ENCODE assay signal across 12 cellular contexts in genomic region chr7:44063894-44064651, GRCh38. TPM values are rescaled to one million over a fixed set of nuclear protein-coding genes. Genes with fewer than 3 reads are reported as not detected.
DNase-seq lines count a peak whose midpoint lies in the region; ATAC-seq, FAIRE-seq and TF ChIP-seq lines count a peak whose summit lies in the region.
"Had no signal": no experiment of that assay in that cellular context is flagged by ENCODE, and none has a peak within 500 bp of the region (broad histone marks: within the 10 kb centered on the region; RNA-seq: fewer than 3 reads in every experiment).

No MANE protein-coding gene starts in this region.

- no peak overlapping the region for H3K9ac ChIP-seq in Karpas-422 (ENCODE audit: low read length)

- FAIRE-seq in HTR-8/SVneo (lab: Jason Lieb, UNC): no peak

- H3K4me3 Mint-ChIP-seq in glutamatergic neuron (ENCODE audit: unreplicated experiment): peak overlapping the region; percentile 49
- no peak overlapping the region for H3K4me3 Mint-ChIP-seq in natural killer cell treated with Interleukin-12 subunit alpha and Interleukin-12 subunit beta and Interleukin-15 and Interleukin-18, amount 100 ng/mL, for 72 hours
- H3K4me3 Mint-ChIP-seq in T-helper 2 cell treated with Interferon-gamma antibody and Interleukin-4, amounts not matched to agents 5 μg/mL and 100 μg/mL, for 36 hours: no peak overlapping the region

- peaks cover 17% of the 10 kb centered on the region for H3K4me1 Mint-ChIP-seq in glutamatergic neuron (ENCODE audit: low read depth, unreplicated experiment)
- peaks cover 12 to 13% of the 10 kb centered on the region in 2 donors for H3K4me1 Mint-ChIP-seq in natural killer cell treated with Interleukin-12 subunit alpha and Interleukin-12 subunit beta and Interleukin-15 and Interleukin-18, amount 100 ng/mL, for 72 hours (ENCODE audit: low read depth in 2 of 2)
- H3K4me1 Mint-ChIP-seq in T-helper 2 cell treated with Interferon-gamma antibody and Interleukin-4, amounts not matched to agents 5 μg/mL and 100 μg/mL, for 36 hours (ENCODE audit: low read depth): peaks cover 4% of the 10 kb centered on the region

- H3K9me3 ChIP-seq in Karpas-422 (ENCODE audit: low read length): no peaks in the 10 kb centered on the region
- H3K9me3 ChIP-seq: thyroid gland had no signal

- DNase-seq in ELF-1 (ENCODE audit: low read depth, low spot score): peak; percentile 72
- peak; percentile 49 for DNase-seq in Karpas-422
- DNase-seq in glutamatergic neuron: no peak
- peak; percentile 34 for DNase-seq in natural killer cell treated with Interleukin-12 subunit alpha and Interleukin-12 subunit beta and Interleukin-15 and Interleukin-18, amount 100 ng/mL, for 72 hours (ENCODE audit: low spot score)
- no peak for DNase-seq in NAMALWA (ENCODE audit: low spot score)
- DNase-seq in T-helper 2 cell treated with Interferon-gamma antibody and Interleukin-4, amounts not matched to agents 5 μg/mL and 100 μg/mL, for 36 hours (ENCODE audit: low spot score): no peak
- DNase-seq in HTR-8/SVneo (ENCODE audit: insufficient read length, low spot score): no peak
- DNase-seq in KG1 (lab: John Stamatoyannopoulos, UW): no peak
- DNase-seq: NCI-H1048; NK-92 treated with Interleukin-12 subunit alpha and Interleukin-12 subunit beta, amount 100 ng/mL, for 24 hours; T-helper 9 cell had no signal

- no peak overlapping the region for H2AFZ ChIP-seq in Karpas-422 (ENCODE audit: low read length)

- peak overlapping the region; percentile 30 for H3K27ac ChIP-seq in Karpas-422 (ENCODE audit: low read length)
- H3K27ac ChIP-seq: thyroid gland had no signal

- H3K27ac Mint-ChIP-seq in glutamatergic neuron (ENCODE audit: unreplicated experiment): peak overlapping the region; percentile 59
- no peak overlapping the region for H3K27ac Mint-ChIP-seq in natural killer cell treated with Interleukin-12 subunit alpha and Interleukin-12 subunit beta and Interleukin-15 and Interleukin-18, amount 100 ng/mL, for 72 hours
- no peak overlapping the region for H3K27ac Mint-ChIP-seq in T-helper 2 cell treated with Interferon-gamma antibody and Interleukin-4, amounts not matched to agents 5 μg/mL and 100 μg/mL, for 36 hours

- H3K36me3 ChIP-seq in Karpas-422 (ENCODE audit: insufficient read depth, low read length): peaks cover 36% of the 10 kb centered on the region

- no peak for ATAC-seq in natural killer cell treated with Interleukin-12 subunit alpha and Interleukin-12 subunit beta and Interleukin-15 and Interleukin-18, amount 100 ng/mL, for 72 hours

- H3K79me2 ChIP-seq in Karpas-422 (ENCODE audit: low read length): no peaks in the 10 kb centered on the region

- peaks cover 21% of the 10 kb centered on the region for H3K9me3 Mint-ChIP-seq in glutamatergic neuron (ENCODE audit: unreplicated experiment)
- H3K9me3 Mint-ChIP-seq in natural killer cell treated with Interleukin-12 subunit alpha and Interleukin-12 subunit beta and Interleukin-15 and Interleukin-18, amount 100 ng/mL, for 72 hours: no peaks in the 10 kb centered on the region
- no peaks in the 10 kb centered on the region for H3K9me3 Mint-ChIP-seq in T-helper 2 cell treated with Interferon-gamma antibody and Interleukin-4, amounts not matched to agents 5 μg/mL and 100 μg/mL, for 36 hours

- H4K20me1 ChIP-seq in Karpas-422 (ENCODE audit: insufficient read depth, low read depth, low read length): no peaks in the 10 kb centered on the region

- H3K4me3 ChIP-seq in Karpas-422 (ENCODE audit: low read length): no peak overlapping the region
- H3K4me3 ChIP-seq: thyroid gland had no signal

- no peaks in the 10 kb centered on the region for H3K9me2 ChIP-seq in Karpas-422 (replicated peaks; ENCODE audit: insufficient read depth, low read length)

- H3K27me3 Mint-ChIP-seq in glutamatergic neuron (ENCODE audit: unreplicated experiment): peaks cover 17% of the 10 kb centered on the region
- no peaks in the 10 kb centered on the region for H3K27me3 Mint-ChIP-seq in natural killer cell treated with Interleukin-12 subunit alpha and Interleukin-12 subunit beta and Interleukin-15 and Interleukin-18, amount 100 ng/mL, for 72 hours
- no peaks in the 10 kb centered on the region for H3K27me3 Mint-ChIP-seq in T-helper 2 cell treated with Interferon-gamma antibody and Interleukin-4, amounts not matched to agents 5 μg/mL and 100 μg/mL, for 36 hours (ENCODE audit: low read depth)

- H3K4me1 ChIP-seq in Karpas-422 (ENCODE audit: low read length): peaks cover 36% of the 10 kb centered on the region

- no peaks in the 10 kb centered on the region for H3K27me3 ChIP-seq in Karpas-422 (ENCODE audit: low read length)
- H3K27me3 ChIP-seq: thyroid gland had no signal

- no peak overlapping the region for H3K4me2 ChIP-seq in Karpas-422 (ENCODE audit: low read depth, low read length, poor library complexity, severe bottlenecking)

- TF ChIP-seq CTCF in glutamatergic neuron (IDR thresholded peaks at IDR 0.05; ENCODE audit: partially characterized antibody, unreplicated experiment): no peak

- H3K36me3 Mint-ChIP-seq in glutamatergic neuron (ENCODE audit: unreplicated experiment): no peaks in the 10 kb centered on the region
- no peaks in the 10 kb centered on the region for H3K36me3 Mint-ChIP-seq in natural killer cell treated with Interleukin-12 subunit alpha and Interleukin-12 subunit beta and Interleukin-15 and Interleukin-18, amount 100 ng/mL, for 72 hours
- H3K36me3 Mint-ChIP-seq in T-helper 2 cell treated with Interferon-gamma antibody and Interleukin-4, amounts not matched to agents 5 μg/mL and 100 μg/mL, for 36 hours (ENCODE audit: low read depth): peaks cover 30% of the 10 kb centered on the region

RNA-seq across cellular contexts. Expression of gene PGAM2, which starts 1.3 kb away (rescaled TPM):
- 1.9 TPM in 1 of 2 replicates, not detected in the other for total RNA-seq in Karpas-422 (2014; rRNA removed; shearing (Covaris generic); ENCODE audit: low replicate concordance)
- 13.3 TPM for total RNA-seq in glutamatergic neuron (ENCODE audit: unreplicated experiment)
- total RNA-seq in natural killer cell treated with Interleukin-12 subunit alpha and Interleukin-12 subunit beta and Interleukin-15 and Interleukin-18, amount 100 ng/mL, for 72 hours: not detected

RNA-seq across cellular contexts. Expression of gene POLM, which starts 18.3 kb away (rescaled TPM):
- total RNA-seq in Karpas-422 (2014; rRNA removed; shearing (Covaris generic); ENCODE audit: low replicate concordance): 34.5 and 47.1 TPM in 2 replicates
- total RNA-seq in glutamatergic neuron (ENCODE audit: unreplicated experiment): 28.8 TPM
- total RNA-seq in natural killer cell treated with Interleukin-12 subunit alpha and Interleukin-12 subunit beta and Interleukin-15 and Interleukin-18, amount 100 ng/mL, for 72 hours: 10 to 100 TPM; 25.9 to 66.9 TPM

RNA-seq across cellular contexts. Expression of gene DBNL, which starts 19.6 kb away (rescaled TPM):
- 116 and 184 TPM in 2 replicates for total RNA-seq in Karpas-422 (2014; rRNA removed; shearing (Covaris generic); ENCODE audit: low replicate concordance)
- 154 TPM for total RNA-seq in glutamatergic neuron (ENCODE audit: unreplicated experiment)
- 100 to 1,000 TPM; 173 to 202 TPM for total RNA-seq in natural killer cell treated with Interleukin-12 subunit alpha and Interleukin-12 subunit beta and Interleukin-15 and Interleukin-18, amount 100 ng/mL, for 72 hours

RNA-seq across cellular contexts. Expression of gene AEBP1, which starts 40.1 kb away (rescaled TPM):
- 5.9 TPM in 1 of 2 replicates, not detected in the other for total RNA-seq in Karpas-422 (2014; rRNA removed; shearing (Covaris generic); ENCODE audit: low replicate concordance)
- total RNA-seq in glutamatergic neuron (ENCODE audit: unreplicated experiment): 35.4 TPM
- total RNA-seq in natural killer cell treated with Interleukin-12 subunit alpha and Interleukin-12 subunit beta and Interleukin-15 and Interleukin-18, amount 100 ng/mL, for 72 hours: 1 to 10 TPM; 1.0 to 2.4 TPM

RNA-seq across cellular contexts. Expression of gene POLD2, which starts 59.3 kb away (rescaled TPM):
- 165 and 217 TPM in 2 replicates for total RNA-seq in Karpas-422 (2014; rRNA removed; shearing (Covaris generic); ENCODE audit: low replicate concordance)
- total RNA-seq in glutamatergic neuron (ENCODE audit: unreplicated experiment): 71.2 TPM
- 100 to 1,000 TPM; 101 to 229 TPM for total RNA-seq in natural killer cell treated with Interleukin-12 subunit alpha and Interleukin-12 subunit beta and Interleukin-15 and Interleukin-18, amount 100 ng/mL, for 72 hours

Comparison
In these comparisons a context has a peak if more than half of its experiments do, and no peak if none do; other contexts are left out.
1. DNase-seq: peak in ELF-1 (single experiment), Karpas-422 (single experiment) and natural killer cell treated with Interleukin-12 subunit alpha and Interleukin-12 subunit beta and Interleukin-15 and Interleukin-18, amount 100 ng/mL, for 72 hours (single experiment); none in glutamatergic neuron (single experiment), NAMALWA (single experiment), T-helper 2 cell treated with Interferon-gamma antibody and Interleukin-4, amounts not matched to agents 5 μg/mL and 100 μg/mL, for 36 hours (single experiment), HTR-8/SVneo (single experiment) and KG1 (single experiment).